ENCODE assay signal across 13 cellular contexts in the genomic region with DNA sequence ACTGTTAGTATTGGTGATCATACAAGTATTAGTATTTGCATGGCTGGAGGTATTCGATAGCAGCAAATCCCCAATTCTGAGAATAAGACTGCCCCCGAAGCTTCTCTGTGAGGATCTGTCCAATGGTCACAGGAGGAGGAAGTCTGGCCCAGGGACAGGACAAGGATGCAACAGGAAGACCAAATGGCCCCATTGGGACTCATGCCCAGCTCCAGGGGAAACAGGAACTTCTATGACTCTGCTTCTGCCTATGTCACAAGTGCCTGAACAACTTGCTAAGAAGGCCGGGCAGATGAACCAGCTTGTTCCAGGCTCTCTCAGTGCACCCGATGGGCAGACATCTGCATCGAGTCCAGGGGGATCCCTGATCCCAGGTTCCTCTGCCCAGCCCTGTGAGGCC.
"Had no signal": no experiment of that assay in that cellular context is flagged by ENCODE, and none has a peak within 500 bp of the region (broad histone marks: within the 10 kb centered on the region; RNA-seq: fewer than 3 reads in every experiment).

No MANE protein-coding gene starts in this region.

- H3K36me3 Mint-ChIP-seq: naive thymus-derived CD8-positive, alpha-beta T cell; type B pancreatic cell had no signal

- H3K27me3 Mint-ChIP-seq: activated CD8-positive, alpha-beta T cell treated with anti-CD3 and anti-CD28 coated beads for 36 hours; type B pancreatic cell had no signal

- ATAC-seq: activated CD8-positive, alpha-beta T cell treated with anti-CD3 and anti-CD28 coated beads for 36 hours; naive thymus-derived CD8-positive, alpha-beta T cell had no signal

- H3K27ac Mint-ChIP-seq: activated CD8-positive, alpha-beta T cell treated with anti-CD3 and anti-CD28 coated beads for 36 hours; naive thymus-derived CD8-positive, alpha-beta T cell; type B pancreatic cell had no signal

- H3K4me1 Mint-ChIP-seq: naive thymus-derived CD8-positive, alpha-beta T cell had no signal

- H3K9me3 Mint-ChIP-seq: type B pancreatic cell had no signal

- H3K4me3 Mint-ChIP-seq: activated CD8-positive, alpha-beta T cell treated with anti-CD3 and anti-CD28 coated beads for 36 hours; naive thymus-derived CD8-positive, alpha-beta T cell; type B pancreatic cell had no signal

- DNase-seq: activated CD4-positive, CD25-positive, alpha-beta regulatory T cell treated with anti-CD3 and anti-CD28 coated beads, Interleukin-2, amount 50 U/mL, for 72 hours; activated CD8-positive, alpha-beta memory T cell treated with anti-CD3 and anti-CD28 coated beads, Interleukin-2, amount 50 U/mL, for 4 hours; activated CD8-positive, alpha-beta T cell treated with anti-CD3 and anti-CD28 coated beads for 36 hours; caudate nucleus; effector memory CD4-positive, alpha-beta T cell; lower lobe of right lung; naive thymus-derived CD8-positive, alpha-beta T cell; occipital lobe; sigmoid colon; stimulated activated CD4-positive, alpha-beta T cell treated with anti-CD3 and anti-CD28 coated beads, Interleukin-2, amount 100 ng/mL, for 48 hours; stimulated activated naive CD4-positive, alpha-beta T cell treated with Interleukin-2 at 50 U/mL for 16 hours; SW 1271 had no signal
